ENCODE assay signal across 8 cellular contexts in genomic region chr11:128482512-128483191, GRCh38.
DNase-seq lines count a peak whose midpoint lies in the region; ATAC-seq, FAIRE-seq and TF ChIP-seq lines count a peak whose summit lies in the region.

No MANE protein-coding gene starts in this region.

- peaks cover 86% of the 10 kb centered on the region for H3K36me3 Mint-ChIP-seq in natural killer cell treated with Interleukin-12 subunit alpha and Interleukin-12 subunit beta and Interleukin-15 and Interleukin-18, amount 100 ng/mL, for 72 hours

- H3K4me1 ChIP-seq in BLaER1 treated with 17β-estradiol and CSF1 and Interleukin-3, amounts not matched to agents 10 nM and 100 nM, result peaks cover 0 to 90% (median 35%) of the 10 kb centered on the region in 10 experiments; a peak in 15 of 20 replicates

- peak overlapping the region in 7 of 11 experiments; percentile 15 to 79 (median 52); a peak in 14 of 22 replicates for H3K4me2 ChIP-seq in BLaER1 treated with 17β-estradiol and CSF1 and Interleukin-3, amounts not matched to agents 10 nM and 100 nM

- no peak overlapping the region; a peak in 1 of 22 replicates for H3K9ac ChIP-seq in BLaER1 treated with 17β-estradiol and CSF1 and Interleukin-3, amounts not matched to agents 10 nM and 100 nM

- FAIRE-seq in H54 (lab: Jason Lieb, UNC), result no peak

- H3K9me3 Mint-ChIP-seq in natural killer cell treated with Interleukin-12 subunit alpha and Interleukin-12 subunit beta and Interleukin-15 and Interleukin-18, amount 100 ng/mL, for 72 hours, result no peaks in the 10 kb centered on the region

- peak overlapping the region; percentile 88 for H3K4me3 Mint-ChIP-seq in natural killer cell treated with Interleukin-12 subunit alpha and Interleukin-12 subunit beta and Interleukin-15 and Interleukin-18, amount 100 ng/mL, for 72 hours

- H3K9me3 ChIP-seq in BLaER1 treated with 17β-estradiol and CSF1 and Interleukin-3, amounts not matched to agents 10 nM and 100 nM (replicated peaks in 1 of 11), result peaks cover 0 to 38% (median 25%) of the 10 kb centered on the region in 11 experiments; a peak in 14 of 22 replicates

- no peaks in the 10 kb centered on the region for H3K27me3 ChIP-seq in BLaER1 treated with 17β-estradiol and CSF1 and Interleukin-3, amounts not matched to agents 10 nM and 100 nM

- H3K36me3 ChIP-seq in BLaER1 treated with 17β-estradiol and CSF1 and Interleukin-3, amounts not matched to agents 10 nM and 100 nM, result peaks cover 75 to 99% (median 98%) of the 10 kb centered on the region in 11 experiments

- H3K4me1 Mint-ChIP-seq in natural killer cell treated with Interleukin-12 subunit alpha and Interleukin-12 subunit beta and Interleukin-15 and Interleukin-18, amount 100 ng/mL, for 72 hours (ENCODE audit: low read depth in 2 of 2), result peaks cover 95 to 97% of the 10 kb centered on the region in 2 donors

- DNase-seq in amniotic epithelial cell (ENCODE audit: low read depth) (peak; percentile 83), HUDEP-2 (lab: John Stamatoyannopoulos, UW; ENCODE audit: unreplicated experiment in 76 of 76) (no peak), cerebellar nuclear complex (lab: John Stamatoyannopoulos, UW) (no peak), H54 (ENCODE audit: insufficient read length, low spot score) (no peak)
- DNase-seq in natural killer cell treated with Interleukin-12 subunit alpha and Interleukin-12 subunit beta and Interleukin-15 and Interleukin-18, amount 100 ng/mL, for 72 hours (ENCODE audit: low spot score), result peak; percentile 83

- TF ChIP-seq POLR2A in H54 (IDR thresholded peaks at IDR 0.05; ENCODE audit: low read depth, low read length), result no peak

- peak overlapping the region; percentile 95 to 96 for H3K27ac Mint-ChIP-seq in natural killer cell treated with Interleukin-12 subunit alpha and Interleukin-12 subunit beta and Interleukin-15 and Interleukin-18, amount 100 ng/mL, for 72 hours

- H3K27me3 Mint-ChIP-seq in natural killer cell treated with Interleukin-12 subunit alpha and Interleukin-12 subunit beta and Interleukin-15 and Interleukin-18, amount 100 ng/mL, for 72 hours, result no peaks in the 10 kb centered on the region

- H4K20me1 ChIP-seq in BLaER1 treated with 17β-estradiol and CSF1 and Interleukin-3, amounts not matched to agents 10 nM and 100 nM, result peaks cover 0 to 21% (median 3%) of the 10 kb centered on the region in 11 experiments; a peak in 8 of 22 replicates

- H3K27ac ChIP-seq in BLaER1 treated with 17β-estradiol and CSF1 and Interleukin-3, amounts not matched to agents 10 nM and 100 nM, result peak overlapping the region in 7 of 11 experiments; percentile 3 to 43 (median 26); a peak in 8 of 22 replicates

- H3K4me3 ChIP-seq in BLaER1 treated with 17β-estradiol and CSF1 and Interleukin-3, amounts not matched to agents 10 nM and 100 nM, result no peak overlapping the region

- ATAC-seq in GM19463 (IDR thresholded peaks at IDR 0.05; ENCODE audit: unreplicated experiment) (peak; percentile 39), HG03571 (IDR thresholded peaks at IDR 0.05; ENCODE audit: unreplicated experiment) (peak; percentile 45)
- ATAC-seq in natural killer cell treated with Interleukin-12 subunit alpha and Interleukin-12 subunit beta and Interleukin-15 and Interleukin-18, amount 100 ng/mL, for 72 hours, result peak; percentile 83 to 84

Comparison
In these comparisons a context has a peak if more than half of its experiments do, and no peak if none do; other contexts are left out.
1. DNase-seq: peak in amniotic epithelial cell (single experiment) and natural killer cell treated with Interleukin-12 subunit alpha and Interleukin-12 subunit beta and Interleukin-15 and Interleukin-18, amount 100 ng/mL, for 72 hours (single experiment); none in HUDEP-2 (0 of 76), cerebellar nuclear complex (0 of 2) and H54 (single experiment).
2. Peak in every context shown above with its lines, with median percentiles within 50 percentile points of each other: ATAC-seq.